Comparison of ENCODE assay signal across 2 cellular contexts in the genomic region with DNA sequence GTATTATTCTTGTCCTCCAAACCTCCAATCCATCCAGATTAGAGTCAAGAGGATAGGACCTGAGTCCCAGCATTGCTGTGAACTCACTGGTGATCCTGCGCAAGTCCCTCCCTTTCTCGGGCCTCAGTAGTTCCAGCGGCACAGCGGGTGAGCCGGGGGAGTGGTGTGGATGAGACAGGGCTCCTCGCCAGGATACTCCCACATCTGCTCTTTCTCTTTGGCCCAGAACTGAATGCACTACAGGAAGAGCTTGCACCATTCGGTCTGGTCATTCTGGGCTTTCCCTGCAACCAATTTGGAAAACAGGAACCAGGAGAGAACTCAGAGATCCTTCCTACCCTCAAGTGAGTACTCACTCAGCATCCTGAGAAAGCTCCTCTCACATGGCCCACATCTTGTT.
TF ChIP-seq lines count a peak whose summit lies in the region.

No MANE protein-coding gene starts in this region.

TF ChIP-seq in K562, 482 proteins besides CTCF, POLR2A, EP300 and RAD21:
- TF ChIP-seq ZBTB33 (CRISPR knock-in tag; IDR thresholded peaks at IDR 0.05) (peak; percentile 55; the same call in 1 of the 2 replicates), PHB2 (IDR thresholded peaks at IDR 0.05; ENCODE audit: low read depth) (no peak), ETV1 (tag; conservative IDR thresholded peaks at IDR 0.05; ENCODE audit: low read depth) (no peak), CTBP1 (IDR thresholded peaks at IDR 0.05; ENCODE audit: borderline replicate concordance) (no peak), SIN3A (IDR thresholded peaks at IDR 0.05; ENCODE audit: borderline replicate concordance in 2 of 2, control insufficient read depth in 1 of 2, low read depth in 2 of 2, low read length in 2 of 2) (no peak)

TF ChIP-seq in WTC11, 78 proteins besides CTCF, POLR2A, EP300 and RAD21:
- TF ChIP-seq, protein P1, sequence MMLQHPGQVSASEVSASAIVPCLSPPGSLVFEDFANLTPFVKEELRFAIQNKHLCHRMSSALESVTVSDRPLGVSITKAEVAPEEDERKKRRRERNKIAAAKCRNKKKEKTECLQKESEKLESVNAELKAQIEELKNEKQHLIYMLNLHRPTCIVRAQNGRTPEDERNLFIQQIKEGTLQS (CRISPR knock-in tag; conservative IDR thresholded peaks at IDR 0.05), result no peak
- TF ChIP-seq, protein P2, sequence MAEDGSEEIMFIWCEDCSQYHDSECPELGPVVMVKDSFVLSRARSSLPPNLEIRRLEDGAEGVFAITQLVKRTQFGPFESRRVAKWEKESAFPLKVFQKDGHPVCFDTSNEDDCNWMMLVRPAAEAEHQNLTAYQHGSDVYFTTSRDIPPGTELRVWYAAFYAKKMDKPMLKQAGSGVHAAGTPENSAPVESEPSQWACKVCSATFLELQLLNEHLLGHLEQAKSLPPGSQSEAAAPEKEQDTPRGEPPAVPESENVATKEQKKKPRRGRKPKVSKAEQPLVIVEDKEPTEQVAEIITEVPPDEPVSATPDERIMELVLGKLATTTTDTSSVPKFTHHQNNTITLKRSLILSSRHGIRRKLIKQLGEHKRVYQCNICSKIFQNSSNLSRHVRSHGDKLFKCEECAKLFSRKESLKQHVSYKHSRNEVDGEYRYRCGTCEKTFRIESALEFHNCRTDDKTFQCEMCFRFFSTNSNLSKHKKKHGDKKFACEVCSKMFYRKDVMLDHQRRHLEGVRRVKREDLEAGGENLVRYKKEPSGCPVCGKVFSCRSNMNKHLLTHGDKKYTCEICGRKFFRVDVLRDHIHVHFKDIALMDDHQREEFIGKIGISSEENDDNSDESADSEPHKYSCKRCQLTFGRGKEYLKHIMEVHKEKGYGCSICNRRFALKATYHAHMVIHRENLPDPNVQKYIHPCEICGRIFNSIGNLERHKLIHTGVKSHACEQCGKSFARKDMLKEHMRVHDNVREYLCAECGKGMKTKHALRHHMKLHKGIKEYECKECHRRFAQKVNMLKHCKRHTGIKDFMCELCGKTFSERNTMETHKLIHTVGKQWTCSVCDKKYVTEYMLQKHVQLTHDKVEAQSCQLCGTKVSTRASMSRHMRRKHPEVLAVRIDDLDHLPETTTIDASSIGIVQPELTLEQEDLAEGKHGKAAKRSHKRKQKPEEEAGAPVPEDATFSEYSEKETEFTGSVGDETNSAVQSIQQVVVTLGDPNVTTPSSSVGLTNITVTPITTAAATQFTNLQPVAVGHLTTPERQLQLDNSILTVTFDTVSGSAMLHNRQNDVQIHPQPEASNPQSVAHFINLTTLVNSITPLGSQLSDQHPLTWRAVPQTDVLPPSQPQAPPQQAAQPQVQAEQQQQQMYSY (CRISPR knock-in tag; IDR thresholded peaks at IDR 0.05), result no peak
- TF ChIP-seq NR2C2 (CRISPR knock-in tag; IDR thresholded peaks at IDR 0.05) (no peak), HMGA2 (CRISPR knock-in tag; IDR thresholded peaks at IDR 0.05) (no peak), NR3C1 (CRISPR knock-in tag; conservative IDR thresholded peaks at IDR 0.05; ENCODE audit: low read depth) (no peak), SMAD4 (CRISPR knock-in tag; IDR thresholded peaks at IDR 0.05) (no peak), TEAD4 (CRISPR knock-in tag; IDR thresholded peaks at IDR 0.05) (no peak), ETV6 (CRISPR knock-in tag; IDR thresholded peaks at IDR 0.05) (no peak), STAT6 (CRISPR knock-in tag; conservative IDR thresholded peaks at IDR 0.05; ENCODE audit: low read depth) (no peak), CDX4 (CRISPR knock-in tag; IDR thresholded peaks at IDR 0.05; ENCODE audit: borderline replicate concordance) (no peak)
- TF ChIP-seq, protein P3, sequence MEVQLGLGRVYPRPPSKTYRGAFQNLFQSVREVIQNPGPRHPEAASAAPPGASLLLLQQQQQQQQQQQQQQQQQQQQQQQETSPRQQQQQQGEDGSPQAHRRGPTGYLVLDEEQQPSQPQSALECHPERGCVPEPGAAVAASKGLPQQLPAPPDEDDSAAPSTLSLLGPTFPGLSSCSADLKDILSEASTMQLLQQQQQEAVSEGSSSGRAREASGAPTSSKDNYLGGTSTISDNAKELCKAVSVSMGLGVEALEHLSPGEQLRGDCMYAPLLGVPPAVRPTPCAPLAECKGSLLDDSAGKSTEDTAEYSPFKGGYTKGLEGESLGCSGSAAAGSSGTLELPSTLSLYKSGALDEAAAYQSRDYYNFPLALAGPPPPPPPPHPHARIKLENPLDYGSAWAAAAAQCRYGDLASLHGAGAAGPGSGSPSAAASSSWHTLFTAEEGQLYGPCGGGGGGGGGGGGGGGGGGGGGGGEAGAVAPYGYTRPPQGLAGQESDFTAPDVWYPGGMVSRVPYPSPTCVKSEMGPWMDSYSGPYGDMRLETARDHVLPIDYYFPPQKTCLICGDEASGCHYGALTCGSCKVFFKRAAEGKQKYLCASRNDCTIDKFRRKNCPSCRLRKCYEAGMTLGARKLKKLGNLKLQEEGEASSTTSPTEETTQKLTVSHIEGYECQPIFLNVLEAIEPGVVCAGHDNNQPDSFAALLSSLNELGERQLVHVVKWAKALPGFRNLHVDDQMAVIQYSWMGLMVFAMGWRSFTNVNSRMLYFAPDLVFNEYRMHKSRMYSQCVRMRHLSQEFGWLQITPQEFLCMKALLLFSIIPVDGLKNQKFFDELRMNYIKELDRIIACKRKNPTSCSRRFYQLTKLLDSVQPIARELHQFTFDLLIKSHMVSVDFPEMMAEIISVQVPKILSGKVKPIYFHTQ (CRISPR knock-in tag; IDR thresholded peaks at IDR 0.05), result no peak
